In the genomic region with DNA sequence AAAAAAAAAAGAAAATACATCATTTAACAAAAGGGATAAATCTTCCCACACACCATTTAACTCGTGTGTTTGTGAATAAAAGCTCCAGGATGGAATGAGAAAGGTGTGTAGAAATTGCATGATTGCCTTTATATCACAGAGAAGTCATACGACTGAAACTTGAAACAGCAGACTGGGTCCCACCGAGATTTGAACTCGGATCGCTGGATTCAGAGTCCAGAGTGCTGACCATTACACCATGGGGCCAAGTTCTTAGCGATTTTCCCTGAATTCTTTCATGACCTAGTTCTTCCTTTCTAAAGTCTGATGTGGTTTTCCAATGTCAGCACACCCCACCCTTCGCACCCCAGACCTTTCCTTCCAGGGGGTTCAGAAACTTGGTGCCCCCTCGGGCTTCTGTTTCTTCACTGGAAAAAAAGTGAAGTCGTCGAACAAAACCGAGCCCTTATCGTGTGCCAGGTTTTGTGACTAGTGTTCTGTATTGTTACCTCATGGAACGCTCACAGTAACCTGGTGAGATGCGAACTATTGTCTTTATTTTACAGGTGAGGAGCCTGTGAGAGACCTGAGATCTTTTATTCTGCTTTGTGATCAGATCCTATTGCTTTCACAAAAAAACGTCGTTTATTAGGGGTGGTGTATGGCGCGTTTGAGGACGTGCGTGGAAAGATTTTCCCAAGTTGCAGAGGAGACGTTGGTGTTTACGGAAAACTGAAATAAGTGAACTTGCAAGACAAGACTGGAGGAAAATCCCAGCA, we compare ENCODE assay signal across 8 cellular contexts.
DNase-seq lines count a peak whose midpoint lies in the region; ATAC-seq and TF ChIP-seq lines count a peak whose summit lies in the region.

No MANE protein-coding gene starts in this region.

- H3K4me3 ChIP-seq in KMS-11 (IDR thresholded peaks at IDR 0.05; ENCODE audit: insufficient read depth, low read depth, low read length) (peak overlapping the region; percentile 43), SJCRH30 (peak overlapping the region; percentile 61), skeletal muscle tissue (ENCODE audit: low read length in 3 of 3) (peak overlapping the region; percentile 70 to 82 (median 74))

- peak; percentile 86 for DNase-seq in EH (ENCODE audit: low read depth)
- peak; percentile 61 to 79 for DNase-seq in SJCRH30
- peak; percentile 39 to 83 for DNase-seq in T47D (ENCODE audit: low read depth in 1 of 2, low spot score in 1 of 2)
- peak; percentile 44 for DNase-seq in iPS-NIHi7 (ENCODE audit: extremely low spot score)
- DNase-seq in NCI-H1092 (lab: John Stamatoyannopoulos, UW): no peak

- peak overlapping the region; percentile 64; the same call in 1 of the 2 replicates for H3K27ac ChIP-seq in KMS-11
- H3K27ac ChIP-seq in SJCRH30: no peak overlapping the region
- H3K27ac ChIP-seq in skeletal muscle tissue (ENCODE audit: low read depth, low read length): no peak overlapping the region

- ATAC-seq in HG03280 (IDR thresholded peaks at IDR 0.05; ENCODE audit: unreplicated experiment): no peak

- peak overlapping the region; percentile 43 for H3K4me2 ChIP-seq in KMS-11

- H3K27me3 ChIP-seq in KMS-11 (ENCODE audit: insufficient read depth, low read depth): no peaks in the 10 kb centered on the region
- no peaks in the 10 kb centered on the region for H3K27me3 ChIP-seq in SJCRH30
- peaks cover 0 to 12% (median 11%) of the 10 kb centered on the region in 3 donors for H3K27me3 ChIP-seq in skeletal muscle tissue (ENCODE audit: control insufficient read depth in 3 of 3, insufficient read depth in 3 of 3, low read length in 3 of 3)

- in situ Hi-C loops in T47D (cut with HindIII; ENCODE audit: low pct_unique_long_range_greater_than_20kb, low sequenced_read_pairs): no loop called here

- no peak for TF ChIP-seq CTCF in KMS-11 (conservative IDR thresholded peaks at IDR 0.05; ENCODE audit: low read depth, low read length)

- H3K79me2 ChIP-seq in KMS-11 (ENCODE audit: insufficient read depth, low read depth): no peaks in the 10 kb centered on the region

- peak overlapping the region; percentile 70 for H2AFZ ChIP-seq in KMS-11 (ENCODE audit: low read depth)

- H3K9ac ChIP-seq in KMS-11 (peak overlapping the region; percentile 54; the same call in 1 of the 2 replicates), skeletal muscle tissue (ENCODE audit: low read depth in 1 of 3, low read length in 3 of 3) (peak overlapping the region in 1 of 3 donors; percentile 16)

- H3K36me3 ChIP-seq in KMS-11 (ENCODE audit: insufficient read depth): no peaks in the 10 kb centered on the region
- H3K36me3 ChIP-seq in SJCRH30: no peaks in the 10 kb centered on the region
- no peaks in the 10 kb centered on the region for H3K36me3 ChIP-seq in skeletal muscle tissue (ENCODE audit: control insufficient read depth in 3 of 3, insufficient read depth in 3 of 3, low read length in 3 of 3)

- H4K20me1 ChIP-seq in KMS-11 (ENCODE audit: insufficient read depth): no peaks in the 10 kb centered on the region

- H3K4me1 ChIP-seq in KMS-11 (ENCODE audit: low read depth, poor library complexity, severe bottlenecking): peaks cover 33% of the 10 kb centered on the region
- no peaks in the 10 kb centered on the region for H3K4me1 ChIP-seq in SJCRH30
- H3K4me1 ChIP-seq in skeletal muscle tissue (ENCODE audit: control insufficient read depth in 3 of 3, insufficient read depth in 3 of 3, low read length in 3 of 3): peaks cover 3 to 18% (median 14%) of the 10 kb centered on the region in 3 donors

- no peaks in the 10 kb centered on the region for H3K9me3 ChIP-seq in SJCRH30 (replicated peaks)
- H3K9me3 ChIP-seq in skeletal muscle tissue (ENCODE audit: control insufficient read depth in 3 of 3, low read length in 3 of 3): no peaks in the 10 kb centered on the region
